30 cellular contexts compared by ENCODE assay signal in genomic region chr6:25902071-25902470, GRCh38. TPM values are rescaled to one million over a fixed set of nuclear protein-coding genes. Genes with fewer than 3 reads are reported as not detected.
"Had no signal": no experiment of that assay in that cellular context is flagged by ENCODE, and none has a peak within 500 bp of the region (broad histone marks: within the 10 kb centered on the region; RNA-seq: fewer than 3 reads in every experiment).

No MANE protein-coding gene starts in this region.

- H3K4me3 Mint-ChIP-seq: natural killer cell treated with Interleukin-12 subunit alpha and Interleukin-12 subunit beta and Interleukin-15 and Interleukin-18, amount 100 ng/mL, for 72 hours; neural progenitor cell; stimulated activated memory B cell treated with anti-CD40 and anti-IgM and Interleukin-4, amounts not matched to agents 10 μg/mL and 1 μg/mL and 100 μg/mL, for 72 hours; stimulated activated naive CD8-positive, alpha-beta T cell treated with anti-CD3 and anti-CD28 coated beads, Interleukin-15, Interleukin-2, amounts not matched to agents 100 ng/mL and 50 ng/mL, for 24 hours had no signal

- H3K4me1 ChIP-seq: gastrocnemius medialis, heart right ventricle, left ventricle myocardium inferior, lower lobe of right lung, prostate gland, spleen, tibial artery, upper lobe of left lung, uterus had no signal

- H3K36me3 ChIP-seq: gastrocnemius medialis, heart right ventricle, left ventricle myocardium inferior, lower lobe of right lung, neural progenitor cell, pancreas, prostate gland, right lobe of liver, spleen, tibial artery, upper lobe of left lung, uterus had no signal

- H3K4me1 Mint-ChIP-seq: neural progenitor cell; stimulated activated memory B cell treated with anti-CD40 and anti-IgM and Interleukin-4, amounts not matched to agents 10 μg/mL and 1 μg/mL and 100 μg/mL, for 72 hours had no signal

- H3K9me3 Mint-ChIP-seq: natural killer cell treated with Interleukin-12 subunit alpha and Interleukin-12 subunit beta and Interleukin-15 and Interleukin-18, amount 100 ng/mL, for 72 hours; neural progenitor cell; stimulated activated memory B cell treated with anti-CD40 and anti-IgM and Interleukin-4, amounts not matched to agents 10 μg/mL and 1 μg/mL and 100 μg/mL, for 72 hours; stimulated activated naive CD8-positive, alpha-beta T cell treated with anti-CD3 and anti-CD28 coated beads, Interleukin-15, Interleukin-2, amounts not matched to agents 100 ng/mL and 50 ng/mL, for 24 hours had no signal

- FAIRE-seq: endometrium, pancreas had no signal

- H3K9ac ChIP-seq: neural progenitor cell had no signal

- H3K27ac Mint-ChIP-seq: natural killer cell treated with Interleukin-12 subunit alpha and Interleukin-12 subunit beta and Interleukin-15 and Interleukin-18, amount 100 ng/mL, for 72 hours; neural progenitor cell; stimulated activated memory B cell treated with anti-CD40 and anti-IgM and Interleukin-4, amounts not matched to agents 10 μg/mL and 1 μg/mL and 100 μg/mL, for 72 hours; stimulated activated naive CD8-positive, alpha-beta T cell treated with anti-CD3 and anti-CD28 coated beads, Interleukin-15, Interleukin-2, amounts not matched to agents 100 ng/mL and 50 ng/mL, for 24 hours had no signal

- H3K27me3 ChIP-seq: gastrocnemius medialis, neural progenitor cell, pancreas, right lobe of liver, upper lobe of left lung, uterus had no signal

- H3K4me3 ChIP-seq: gastrocnemius medialis, heart right ventricle, left ventricle myocardium inferior, lower lobe of right lung, neural progenitor cell, pancreas, prostate gland, right lobe of liver, spleen, tibial artery, upper lobe of left lung, uterus had no signal

- H3K27ac ChIP-seq: gastrocnemius medialis, heart right ventricle, left ventricle myocardium inferior, lower lobe of right lung, neural progenitor cell, pancreas, prostate gland, spleen, tibial artery, upper lobe of left lung, uterus had no signal

- H3K9me3 ChIP-seq: gastrocnemius medialis, heart right ventricle, left ventricle myocardium inferior, lower lobe of right lung, pancreas, prostate gland, right lobe of liver, spleen, tibial artery, upper lobe of left lung, uterus had no signal

- H3K4me2 ChIP-seq: neural progenitor cell had no signal

- H3K36me3 Mint-ChIP-seq: natural killer cell treated with Interleukin-12 subunit alpha and Interleukin-12 subunit beta and Interleukin-15 and Interleukin-18, amount 100 ng/mL, for 72 hours; neural progenitor cell; stimulated activated memory B cell treated with anti-CD40 and anti-IgM and Interleukin-4, amounts not matched to agents 10 μg/mL and 1 μg/mL and 100 μg/mL, for 72 hours had no signal

- H2AFZ ChIP-seq: neural progenitor cell had no signal

- DNase-seq: effector memory CD4-positive, alpha-beta T cell; gastrocnemius medialis; heart right ventricle; hypothalamus; islet precursor cell; left cardiac atrium; left ventricle myocardium inferior; lower lobe of right lung; mesenchymal stem cell; midbrain; nucleus accumbens; pancreas; right lobe of liver; spleen; stimulated activated CD4-positive, alpha-beta T cell treated with anti-CD3 and anti-CD28 coated beads, Interleukin-15, amount 100 ng/mL, for 24 hours; stimulated activated CD4-positive, alpha-beta T cell treated with anti-CD3 and anti-CD28 coated beads, Interleukin-1b, Interleukin-23, amount 100 ng/mL, for 48 hours; stimulated activated CD4-positive, alpha-beta T cell treated with anti-CD3 and anti-CD28 coated beads, Interleukin-4, amount 100 ng/mL, for 24 hours; tibial artery; upper lobe of left lung; uterus had no signal

RNA-seq across cellular contexts. Expression of gene SLC17A3, which starts 28.0 kb away (rescaled TPM):
- total RNA-seq: esophagus mucosa; fibroblast of lung; heart right ventricle; left cardiac atrium; left ventricle myocardium inferior; lower lobe of right lung; natural killer cell treated with Interleukin-12 subunit alpha and Interleukin-12 subunit beta and Interleukin-15 and Interleukin-18, amount 100 ng/mL, for 72 hours; pancreas; prostate gland; skeletal muscle tissue; spleen; temporal lobe; uterus had no signal
- polyA plus RNA-seq: heart right ventricle had no signal

RNA-seq across cellular contexts. Expression of gene SLC17A2, which starts 28.4 kb away (rescaled TPM):
- total RNA-seq: esophagus mucosa; fibroblast of lung; heart right ventricle; left cardiac atrium; left ventricle myocardium inferior; lower lobe of right lung; natural killer cell treated with Interleukin-12 subunit alpha and Interleukin-12 subunit beta and Interleukin-15 and Interleukin-18, amount 100 ng/mL, for 72 hours; prostate gland; skeletal muscle tissue; spleen; temporal lobe; upper lobe of left lung; uterus had no signal
- polyA plus RNA-seq: fibroblast of lung, heart right ventricle, spleen had no signal
